In the genomic region with DNA sequence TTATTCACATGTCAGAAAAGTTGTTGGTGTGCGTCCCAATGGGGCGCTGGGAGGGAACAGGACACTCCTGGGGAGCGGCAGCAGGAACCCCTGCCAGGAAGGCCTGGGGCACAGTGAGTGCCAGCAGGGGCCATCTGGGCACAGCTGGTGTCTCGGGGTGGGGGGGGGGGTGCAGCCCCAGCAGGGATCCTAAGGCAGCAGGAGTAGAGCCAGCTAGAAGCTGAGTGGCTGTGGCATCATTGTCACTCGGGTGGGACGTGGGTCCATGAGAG, we compare ENCODE assay signal across 14 cellular contexts. TPM values are rescaled to one million over a fixed set of nuclear protein-coding genes. Genes with fewer than 3 reads are reported as not detected.
A peak's percentile ranks its signal among the peaks of the same experiment; 100 is the strongest.
DNase-seq lines count a peak whose midpoint lies in the region; ATAC-seq and TF ChIP-seq lines count a peak whose summit lies in the region.
"Had no signal": no experiment of that assay in that cellular context is flagged by ENCODE, and none has a peak within 500 bp of the region (broad histone marks: within the 10 kb centered on the region; RNA-seq: fewer than 3 reads in every experiment).

No MANE protein-coding gene starts in this region.

- no peaks in the 10 kb centered on the region for H3K27me3 ChIP-seq in thyroid gland
- H3K27me3 ChIP-seq: transverse colon had no signal

- H3K9me3 ChIP-seq in thyroid gland: no peaks in the 10 kb centered on the region
- H3K9me3 ChIP-seq: transverse colon had no signal

- DNase-seq in T-helper 1 cell: no peak
- DNase-seq in Calu3: no peak
- no peak for DNase-seq in activated T-helper 1 cell treated with anti-CD3 and anti-CD28 coated beads, Interleukin-12 subunit alpha, Interleukin-12 subunit beta, Interleukin-2, Interleukin-4 antibody, amounts not matched to agents 30 ng/mL and 10 ng/mL and 1 ng/mL, durations not matched to agents 14 hours and 24 hours and 36 hours (ENCODE audit: low spot score)
- no peak for DNase-seq in nephron progenitor cell
- DNase-seq in NCI-H146 (lab: John Stamatoyannopoulos, UW): no peak
- no peak for DNase-seq in thyroid gland
- DNase-seq: activated CD4-positive, alpha-beta T cell treated with anti-CD3 and anti-CD28 coated beads for 4 hours; activated gamma-delta T cell treated with Interleukin-2 at 50 U/mL for 16 hours; kidney glomerular epithelial cell; stimulated activated CD4-positive, alpha-beta T cell treated with anti-CD3 and anti-CD28 coated beads, Interleukin-2, amount 100 ng/mL, for 24 hours; transverse colon had no signal

- H3K27me3 Mint-ChIP-seq in T-helper 1 cell treated with Interleukin-12 subunit alpha and Interleukin-12 subunit beta and Interleukin-4 antibody, amounts not matched to agents 30 μg/mL and 1 μg/mL, for 36 hours (ENCODE audit: low read depth): peaks cover 14% of the 10 kb centered on the region
- H3K27me3 Mint-ChIP-seq in Calu3 (ENCODE audit: unreplicated experiment) (no peaks in the 10 kb centered on the region), nephron progenitor cell (ENCODE audit: low read depth, poor library complexity) (peaks cover 47% of the 10 kb centered on the region)
- H3K27me3 Mint-ChIP-seq in activated T-helper 1 cell treated with anti-CD3 and anti-CD28 coated beads, Interleukin-12 subunit alpha, Interleukin-12 subunit beta, Interleukin-2, Interleukin-4 antibody, amounts not matched to agents 30 ng/mL and 10 ng/mL and 1 ng/mL, durations not matched to agents 14 hours and 24 hours and 36 hours (ENCODE audit: insufficient read depth): peaks cover 10% of the 10 kb centered on the region

- peaks cover 29 to 44% of the 10 kb centered on the region in 2 donors for H3K4me1 ChIP-seq in thyroid gland

- H3K27ac ChIP-seq in thyroid gland: no peak overlapping the region
- H3K27ac ChIP-seq: transverse colon had no signal

- TF ChIP-seq CTCF in Calu3 (IDR thresholded peaks at IDR 0.05; ENCODE audit: unreplicated experiment): no peak
- no peak for TF ChIP-seq CTCF in nephron progenitor cell (IDR thresholded peaks at IDR 0.05)
- no peak for TF ChIP-seq CTCF in thyroid gland (IDR thresholded peaks at IDR 0.05)

- intact Hi-C loops in Calu3 (cut with micrococcal nuclease; ENCODE audit: unreplicated experiment) (no loop called here), thyroid gland (cut with DNase I) (no loop called here)
- intact Hi-C loops in activated T-helper 1 cell treated with anti-CD3 and anti-CD28 coated beads, Interleukin-12 subunit alpha, Interleukin-12 subunit beta, Interleukin-2, Interleukin-4 antibody, amounts not matched to agents 30 ng/mL and 10 ng/mL and 1 ng/mL, durations not matched to agents 14 hours and 24 hours and 36 hours (cut with micrococcal nuclease): no loop called here

- TF ChIP-seq POLR2A in thyroid gland (IDR thresholded peaks at IDR 0.05): no peak

- H3K9me3 Mint-ChIP-seq in T-helper 1 cell treated with Interleukin-12 subunit alpha and Interleukin-12 subunit beta and Interleukin-4 antibody, amounts not matched to agents 30 μg/mL and 1 μg/mL, for 36 hours: no peaks in the 10 kb centered on the region
- H3K9me3 Mint-ChIP-seq in Calu3 (ENCODE audit: low read depth, unreplicated experiment) (no peaks in the 10 kb centered on the region), nephron progenitor cell (peaks cover 5% of the 10 kb centered on the region)
- no peaks in the 10 kb centered on the region for H3K9me3 Mint-ChIP-seq in activated T-helper 1 cell treated with anti-CD3 and anti-CD28 coated beads, Interleukin-12 subunit alpha, Interleukin-12 subunit beta, Interleukin-2, Interleukin-4 antibody, amounts not matched to agents 30 ng/mL and 10 ng/mL and 1 ng/mL, durations not matched to agents 14 hours and 24 hours and 36 hours

- CTCF ChIA-PET in Calu3 (lab: Charles Lee): no interaction called here

- no peaks in the 10 kb centered on the region for H3K36me3 ChIP-seq in thyroid gland
- H3K36me3 ChIP-seq: transverse colon had no signal

- H3K27ac Mint-ChIP-seq in T-helper 1 cell treated with Interleukin-12 subunit alpha and Interleukin-12 subunit beta and Interleukin-4 antibody, amounts not matched to agents 30 μg/mL and 1 μg/mL, for 36 hours: no peak overlapping the region
- H3K27ac Mint-ChIP-seq in Calu3 (ENCODE audit: unreplicated experiment) (no peak overlapping the region), nephron progenitor cell (no peak overlapping the region)
- no peak overlapping the region for H3K27ac Mint-ChIP-seq in activated T-helper 1 cell treated with anti-CD3 and anti-CD28 coated beads, Interleukin-12 subunit alpha, Interleukin-12 subunit beta, Interleukin-2, Interleukin-4 antibody, amounts not matched to agents 30 ng/mL and 10 ng/mL and 1 ng/mL, durations not matched to agents 14 hours and 24 hours and 36 hours

- ATAC-seq in HG02840 (IDR thresholded peaks at IDR 0.05; ENCODE audit: low FRiP score, unreplicated experiment): no peak
- ATAC-seq: right cardiac atrium had no signal

- H3K4me1 Mint-ChIP-seq in T-helper 1 cell treated with Interleukin-12 subunit alpha and Interleukin-12 subunit beta and Interleukin-4 antibody, amounts not matched to agents 30 μg/mL and 1 μg/mL, for 36 hours (ENCODE audit: low read depth): peaks cover 24% of the 10 kb centered on the region
- H3K4me1 Mint-ChIP-seq in Calu3 (ENCODE audit: low read depth, unreplicated experiment): peaks cover 17% of the 10 kb centered on the region
- peaks cover 11% of the 10 kb centered on the region for H3K4me1 Mint-ChIP-seq in activated T-helper 1 cell treated with anti-CD3 and anti-CD28 coated beads, Interleukin-12 subunit alpha, Interleukin-12 subunit beta, Interleukin-2, Interleukin-4 antibody, amounts not matched to agents 30 ng/mL and 10 ng/mL and 1 ng/mL, durations not matched to agents 14 hours and 24 hours and 36 hours (ENCODE audit: low read depth)
- peaks cover 36% of the 10 kb centered on the region for H3K4me1 Mint-ChIP-seq in nephron progenitor cell

- peaks cover 2% of the 10 kb centered on the region for H3K36me3 Mint-ChIP-seq in T-helper 1 cell treated with Interleukin-12 subunit alpha and Interleukin-12 subunit beta and Interleukin-4 antibody, amounts not matched to agents 30 μg/mL and 1 μg/mL, for 36 hours (ENCODE audit: low read depth)
- H3K36me3 Mint-ChIP-seq in Calu3 (ENCODE audit: insufficient read depth, unreplicated experiment) (peaks cover 15% of the 10 kb centered on the region), nephron progenitor cell (ENCODE audit: low read depth) (no peaks in the 10 kb centered on the region)
- no peaks in the 10 kb centered on the region for H3K36me3 Mint-ChIP-seq in activated T-helper 1 cell treated with anti-CD3 and anti-CD28 coated beads, Interleukin-12 subunit alpha, Interleukin-12 subunit beta, Interleukin-2, Interleukin-4 antibody, amounts not matched to agents 30 ng/mL and 10 ng/mL and 1 ng/mL, durations not matched to agents 14 hours and 24 hours and 36 hours (ENCODE audit: low read depth)

- BruUV-seq in Calu3 (replicated peaks; lab: Mats Ljungman, UMichigan): no TSS peak

- no peak overlapping the region for H3K4me3 ChIP-seq in thyroid gland (replicated peaks in 1 of 3)
- H3K4me3 ChIP-seq: transverse colon had no signal

- peak overlapping the region; percentile 70 for H3K4me3 Mint-ChIP-seq in T-helper 1 cell treated with Interleukin-12 subunit alpha and Interleukin-12 subunit beta and Interleukin-4 antibody, amounts not matched to agents 30 μg/mL and 1 μg/mL, for 36 hours
- H3K4me3 Mint-ChIP-seq in Calu3 (ENCODE audit: low read depth, unreplicated experiment): peak overlapping the region; percentile 40
- H3K4me3 Mint-ChIP-seq in activated T-helper 1 cell treated with anti-CD3 and anti-CD28 coated beads, Interleukin-12 subunit alpha, Interleukin-12 subunit beta, Interleukin-2, Interleukin-4 antibody, amounts not matched to agents 30 ng/mL and 10 ng/mL and 1 ng/mL, durations not matched to agents 14 hours and 24 hours and 36 hours: peak overlapping the region; percentile 65
- peak overlapping the region; percentile 55 for H3K4me3 Mint-ChIP-seq in nephron progenitor cell

- WGBS in thyroid gland, 2 donors: 86 to 89% methylated on average over 5 to 6 of the region's 6 CpGs

RNA-seq across cellular contexts. Expression of gene ZBTB42, which starts 1.9 kb away (rescaled TPM):
- total RNA-seq in Calu3 (2022) (11.8 and 13.9 TPM in 2 replicates), thyroid gland (10 to 100 TPM; 12.9 to 29.4 (median 16.8) TPM)
- 5.9 and 6.1 TPM in 2 replicates for total RNA-seq in activated T-helper 1 cell treated with anti-CD3 and anti-CD28 coated beads, Interleukin-12 subunit alpha, Interleukin-12 subunit beta, Interleukin-2, Interleukin-4 antibody, amounts not matched to agents 30 ng/mL and 10 ng/mL and 1 ng/mL, durations not matched to agents 14 hours and 24 hours and 36 hours

RNA-seq across cellular contexts. Expression of gene AKT1, which starts 7.3 kb away (rescaled TPM):
- total RNA-seq in Calu3 (2022): 118 and 120 TPM in 2 replicates
- total RNA-seq in activated T-helper 1 cell treated with anti-CD3 and anti-CD28 coated beads, Interleukin-12 subunit alpha, Interleukin-12 subunit beta, Interleukin-2, Interleukin-4 antibody, amounts not matched to agents 30 ng/mL and 10 ng/mL and 1 ng/mL, durations not matched to agents 14 hours and 24 hours and 36 hours: 137 and 140 TPM in 2 replicates
- 100 to 1,000 TPM in 3 of 4 donors, 10 to 100 TPM in 1; 99.8 to 179 (median 152) TPM for total RNA-seq in thyroid gland

RNA-seq across cellular contexts. Expression of gene SIVA1, which starts 49.9 kb away (rescaled TPM):
- total RNA-seq in Calu3 (2022): 72.3 and 73.3 TPM in 2 replicates
- 111 and 113 TPM in 2 replicates for total RNA-seq in activated T-helper 1 cell treated with anti-CD3 and anti-CD28 coated beads, Interleukin-12 subunit alpha, Interleukin-12 subunit beta, Interleukin-2, Interleukin-4 antibody, amounts not matched to agents 30 ng/mL and 10 ng/mL and 1 ng/mL, durations not matched to agents 14 hours and 24 hours and 36 hours
- 100 to 1,000 TPM; 137 to 388 (median 239) TPM for total RNA-seq in thyroid gland
